Comparison of ENCODE assay signal across 8 cellular contexts in the genomic region with DNA sequence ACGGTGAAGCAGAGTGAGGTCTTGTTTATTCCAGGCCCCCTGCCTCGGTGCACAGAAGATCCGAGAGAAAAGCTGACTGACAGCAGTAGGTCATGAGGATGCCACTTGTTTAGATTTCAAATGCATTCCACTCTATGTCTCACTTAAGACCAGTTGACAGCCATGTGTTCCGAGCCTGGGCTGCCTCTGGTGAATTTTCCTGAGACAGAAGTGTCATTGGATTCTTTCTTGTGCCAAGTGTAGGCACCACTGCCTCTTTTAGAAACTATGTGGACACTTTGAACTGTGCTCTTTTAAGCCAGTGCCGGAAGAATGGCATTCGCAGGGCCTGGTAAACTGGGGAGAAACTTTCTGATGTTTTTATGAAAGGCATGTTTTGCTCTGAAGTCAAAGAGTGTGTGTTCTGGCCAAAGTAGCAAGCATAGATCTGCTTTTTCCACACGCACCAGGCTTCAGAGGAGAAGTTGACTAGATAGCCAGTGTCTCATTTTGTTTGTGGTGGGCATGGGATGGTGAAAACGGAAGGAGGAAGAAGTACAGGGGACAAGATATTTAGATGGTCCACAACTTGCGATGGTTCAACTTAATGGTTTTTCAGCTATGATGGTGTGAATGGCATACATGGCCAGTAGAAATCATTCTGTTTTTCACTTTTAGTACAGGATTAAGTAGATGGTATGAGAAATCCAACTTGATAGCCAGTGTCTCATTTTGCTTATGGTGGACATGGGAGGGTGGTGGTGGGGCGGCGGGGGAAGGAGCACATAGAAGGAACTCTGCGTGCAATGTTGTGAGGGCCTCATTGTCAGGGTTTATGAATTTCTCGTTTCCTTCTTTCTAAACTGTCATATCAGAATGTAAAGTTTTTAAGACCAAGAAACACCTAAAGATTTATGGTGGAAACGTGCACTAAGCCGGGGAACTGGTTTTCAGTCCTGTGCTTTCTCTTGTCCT. TPM values are rescaled to one million over a fixed set of nuclear protein-coding genes. Genes with fewer than 3 reads are reported as not detected.
DNase-seq lines count a peak whose midpoint lies in the region; ATAC-seq and TF ChIP-seq lines count a peak whose summit lies in the region.

No MANE protein-coding gene starts in this region.

- WGBS in adrenal gland, 4 donors, result 63 to 73% (median 69%) methylated on average over 15 of the region's 15 CpGs
- WGBS in trophoblast cell (ENCODE audit: extremely low coverage, insufficient coverage, insufficient read length), result no CpG with 5 or more reads among the region's 15 CpGs

- H3K27ac Mint-ChIP-seq in WTC11, result no peak overlapping the region; the same call in 1 of the 2 replicates

- no peak overlapping the region for H2AFZ ChIP-seq in trophoblast cell (ENCODE audit: insufficient read depth, low read length, poor library complexity)

- CTCF ChIA-PET in WTC11 (lab: Charles Lee), result no interaction called here

- peaks cover 4% of the 10 kb centered on the region for H3K79me2 ChIP-seq in trophoblast cell (ENCODE audit: control insufficient read depth, insufficient read depth, low read length, poor library complexity)

- no peak overlapping the region for H3K23ac ChIP-seq in trophoblast cell (ENCODE audit: low read length)

- H2BK120ac ChIP-seq in trophoblast cell (ENCODE audit: insufficient read depth, low read length, poor library complexity), result no peak overlapping the region

- H4K8ac ChIP-seq in trophoblast cell (ENCODE audit: low read depth, low read length), result no peak overlapping the region

- H3K4me2 ChIP-seq in trophoblast cell (ENCODE audit: low read length), result no peak overlapping the region

- no peak for DNase-seq in adrenal gland
- DNase-seq in trophoblast cell, result no peak
- no peak for DNase-seq in NCI-H2029 (lab: John Stamatoyannopoulos, UW)
- no peak for DNase-seq in RPMI8226
- DNase-seq in activated effector memory CD4-positive, alpha-beta T cell treated with Interleukin-2 at 50 U/mL for 16 hours, result no peak
- no peak for DNase-seq in WTC11 (ENCODE audit: low spot score)

- H4K91ac ChIP-seq in trophoblast cell (ENCODE audit: low read depth, low read length), result no peak overlapping the region

- no peak overlapping the region for H3K4ac ChIP-seq in trophoblast cell (ENCODE audit: low read depth, low read length)

- TF ChIP-seq POLR2A in adrenal gland (IDR thresholded peaks at IDR 0.05), result no peak

- H2AK5ac ChIP-seq in trophoblast cell (ENCODE audit: low read length), result no peak overlapping the region

- POLR2A ChIA-PET in WTC11 (lab: Charles Lee), result no interaction called here

- no peak overlapping the region for H3K9ac ChIP-seq in trophoblast cell (ENCODE audit: low read length)

- H3K4me3 ChIP-seq in adrenal gland (no peak overlapping the region), trophoblast cell (ENCODE audit: low read depth, low read length) (no peak overlapping the region)

- no peak overlapping the region for H4K12ac ChIP-seq in trophoblast cell (ENCODE audit: low read depth, low read length)

- TF ChIP-seq CTCF in adrenal gland (IDR thresholded peaks at IDR 0.05) (no peak), WTC11 (IDR thresholded peaks at IDR 0.05) (no peak)

- ATAC-seq in GM19023 (IDR thresholded peaks at IDR 0.05; ENCODE audit: unreplicated experiment) (peak; percentile 19), HG02981 (IDR thresholded peaks at IDR 0.05; ENCODE audit: unreplicated experiment) (peak; percentile 23), WTC11 (no peak)

- H3K4me3 Mint-ChIP-seq in WTC11, result no peak overlapping the region

- H2BK5ac ChIP-seq in trophoblast cell (ENCODE audit: low read depth, low read length, poor library complexity), result no peak overlapping the region

- no peak overlapping the region for H3K14ac ChIP-seq in trophoblast cell (ENCODE audit: low read length)

- H2BK12ac ChIP-seq in trophoblast cell (ENCODE audit: low read length), result no peak overlapping the region

- H3K9me3 Mint-ChIP-seq in WTC11, result no peaks in the 10 kb centered on the region

- H3K4me1 Mint-ChIP-seq in WTC11, result peaks cover 39% of the 10 kb centered on the region

- H3K4me1 ChIP-seq in adrenal gland (replicated peaks in 1 of 2) (peaks cover 38 to 83% of the 10 kb centered on the region in 2 donors), trophoblast cell (ENCODE audit: control insufficient read depth in 1 of 2, insufficient read depth in 2 of 2, low read length in 2 of 2) (peaks cover 21 to 30% of the 10 kb centered on the region in 2 experiments)

- peaks cover 10% of the 10 kb centered on the region for H3K79me1 ChIP-seq in trophoblast cell (ENCODE audit: low read length)

- H3K36me3 ChIP-seq in adrenal gland (replicated peaks in 1 of 2) (peaks cover 0 to 24% of the 10 kb centered on the region in 2 donors), trophoblast cell (ENCODE audit: control insufficient read depth in 1 of 2, insufficient read depth in 2 of 2, low read length in 2 of 2) (peaks cover 21 to 26% of the 10 kb centered on the region in 2 experiments)

- no peaks in the 10 kb centered on the region for H3K27me3 Mint-ChIP-seq in WTC11 (ENCODE audit: low read depth)

- peak overlapping the region; percentile 39 for H3K18ac ChIP-seq in trophoblast cell (ENCODE audit: low read length)

- intact Hi-C loops in adrenal gland (cut with DNase I), result no loop called here

- H3K36me3 Mint-ChIP-seq in WTC11, result peaks cover 12% of the 10 kb centered on the region; the same call in 1 of the 2 replicates

- H3K9me3 ChIP-seq in adrenal gland (replicated peaks in 1 of 3) (no peaks in the 10 kb centered on the region), trophoblast cell (ENCODE audit: insufficient read depth, low read depth, low read length) (no peaks in the 10 kb centered on the region)

- H3K27ac ChIP-seq in adrenal gland, result peak overlapping the region; percentile 46 to 88 (median 70)
- H3K27ac ChIP-seq in trophoblast cell (ENCODE audit: low read depth, low read length), result no peak overlapping the region

- H3K27me3 ChIP-seq in adrenal gland (no peaks in the 10 kb centered on the region), trophoblast cell (ENCODE audit: insufficient read depth, low read length) (no peaks in the 10 kb centered on the region)

TF ChIP-seq in WTC11, 78 proteins besides CTCF, POLR2A, EP300 and RAD21 (continues in another document):
- TF ChIP-seq SP1 (CRISPR knock-in tag; conservative IDR thresholded peaks at IDR 0.05) (no peak), NFYB (CRISPR knock-in tag; conservative IDR thresholded peaks at IDR 0.05; ENCODE audit: low read depth) (no peak), TCF7 (CRISPR knock-in tag; IDR thresholded peaks at IDR 0.05; ENCODE audit: low read depth) (no peak), ZNF263 (CRISPR knock-in tag; IDR thresholded peaks at IDR 0.05; ENCODE audit: low read depth) (no peak)
- TF ChIP-seq, protein P1, sequence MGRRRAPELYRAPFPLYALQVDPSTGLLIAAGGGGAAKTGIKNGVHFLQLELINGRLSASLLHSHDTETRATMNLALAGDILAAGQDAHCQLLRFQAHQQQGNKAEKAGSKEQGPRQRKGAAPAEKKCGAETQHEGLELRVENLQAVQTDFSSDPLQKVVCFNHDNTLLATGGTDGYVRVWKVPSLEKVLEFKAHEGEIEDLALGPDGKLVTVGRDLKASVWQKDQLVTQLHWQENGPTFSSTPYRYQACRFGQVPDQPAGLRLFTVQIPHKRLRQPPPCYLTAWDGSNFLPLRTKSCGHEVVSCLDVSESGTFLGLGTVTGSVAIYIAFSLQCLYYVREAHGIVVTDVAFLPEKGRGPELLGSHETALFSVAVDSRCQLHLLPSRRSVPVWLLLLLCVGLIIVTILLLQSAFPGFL (CRISPR knock-in tag; IDR thresholded peaks at IDR 0.05; ENCODE audit: borderline replicate concordance), result no peak
- TF ChIP-seq, protein P2, sequence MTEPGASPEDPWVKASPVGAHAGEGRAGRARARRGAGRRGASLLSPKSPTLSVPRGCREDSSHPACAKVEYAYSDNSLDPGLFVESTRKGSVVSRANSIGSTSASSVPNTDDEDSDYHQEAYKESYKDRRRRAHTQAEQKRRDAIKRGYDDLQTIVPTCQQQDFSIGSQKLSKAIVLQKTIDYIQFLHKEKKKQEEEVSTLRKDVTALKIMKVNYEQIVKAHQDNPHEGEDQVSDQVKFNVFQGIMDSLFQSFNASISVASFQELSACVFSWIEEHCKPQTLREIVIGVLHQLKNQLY (CRISPR knock-in tag; IDR thresholded peaks at IDR 0.05), result no peak
- TF ChIP-seq, protein P3, sequence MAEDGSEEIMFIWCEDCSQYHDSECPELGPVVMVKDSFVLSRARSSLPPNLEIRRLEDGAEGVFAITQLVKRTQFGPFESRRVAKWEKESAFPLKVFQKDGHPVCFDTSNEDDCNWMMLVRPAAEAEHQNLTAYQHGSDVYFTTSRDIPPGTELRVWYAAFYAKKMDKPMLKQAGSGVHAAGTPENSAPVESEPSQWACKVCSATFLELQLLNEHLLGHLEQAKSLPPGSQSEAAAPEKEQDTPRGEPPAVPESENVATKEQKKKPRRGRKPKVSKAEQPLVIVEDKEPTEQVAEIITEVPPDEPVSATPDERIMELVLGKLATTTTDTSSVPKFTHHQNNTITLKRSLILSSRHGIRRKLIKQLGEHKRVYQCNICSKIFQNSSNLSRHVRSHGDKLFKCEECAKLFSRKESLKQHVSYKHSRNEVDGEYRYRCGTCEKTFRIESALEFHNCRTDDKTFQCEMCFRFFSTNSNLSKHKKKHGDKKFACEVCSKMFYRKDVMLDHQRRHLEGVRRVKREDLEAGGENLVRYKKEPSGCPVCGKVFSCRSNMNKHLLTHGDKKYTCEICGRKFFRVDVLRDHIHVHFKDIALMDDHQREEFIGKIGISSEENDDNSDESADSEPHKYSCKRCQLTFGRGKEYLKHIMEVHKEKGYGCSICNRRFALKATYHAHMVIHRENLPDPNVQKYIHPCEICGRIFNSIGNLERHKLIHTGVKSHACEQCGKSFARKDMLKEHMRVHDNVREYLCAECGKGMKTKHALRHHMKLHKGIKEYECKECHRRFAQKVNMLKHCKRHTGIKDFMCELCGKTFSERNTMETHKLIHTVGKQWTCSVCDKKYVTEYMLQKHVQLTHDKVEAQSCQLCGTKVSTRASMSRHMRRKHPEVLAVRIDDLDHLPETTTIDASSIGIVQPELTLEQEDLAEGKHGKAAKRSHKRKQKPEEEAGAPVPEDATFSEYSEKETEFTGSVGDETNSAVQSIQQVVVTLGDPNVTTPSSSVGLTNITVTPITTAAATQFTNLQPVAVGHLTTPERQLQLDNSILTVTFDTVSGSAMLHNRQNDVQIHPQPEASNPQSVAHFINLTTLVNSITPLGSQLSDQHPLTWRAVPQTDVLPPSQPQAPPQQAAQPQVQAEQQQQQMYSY (CRISPR knock-in tag; IDR thresholded peaks at IDR 0.05), result no peak

RNA-seq across cellular contexts. Expression of a gene that starts 41.5 kb away (rescaled TPM):
- total RNA-seq in adrenal gland, result over 10,000 TPM in 5 of 8 donors, 1,000 to 10,000 TPM in 3; 5,772 to 29,109 (median 14,288) TPM
- polyA plus RNA-seq in adrenal gland, result over 10,000 TPM in 2 of 3 donors, 1,000 to 10,000 TPM in 1; 2,313 to 37,742 (median 10,572) TPM
- polyA plus RNA-seq in trophoblast cell (2013), result not detected in 2 replicates
- total RNA-seq in WTC11 (2021), result 2.1 to 4.2 TPM (median 3.0 TPM) in 3 replicates

RNA-seq across cellular contexts. Expression of a gene that starts 52.0 kb away (rescaled TPM):
- total RNA-seq in adrenal gland (100 to 1,000 TPM in 7 of 8 donors, 10 to 100 TPM in 1; 77.4 to 231 (median 120) TPM), WTC11 (2021) (25.9 to 26.8 TPM (median 26.4 TPM) in 3 replicates)
- 10 to 100 TPM; 38.5 to 48.5 (median 46.7) TPM for polyA plus RNA-seq in adrenal gland
- polyA plus RNA-seq in trophoblast cell (2013), result 65.4 and 67.3 TPM in 2 replicates

RNA-seq across cellular contexts. Expression of a gene that starts 58.3 kb away (rescaled TPM):
- total RNA-seq in adrenal gland (100 to 1,000 TPM in 2 of 8 donors, 10 to 100 TPM in 6; 49.7 to 154 (median 65.1) TPM), WTC11 (2021) (2.8 to 3.9 TPM (median 3.3 TPM) in 3 replicates)
- polyA plus RNA-seq in adrenal gland, result 10 to 100 TPM; 46.9 to 90.8 (median 63.1) TPM
- polyA plus RNA-seq in trophoblast cell (2013), result 10.6 and 10.9 TPM in 2 replicates

Comparison
In these comparisons a context has a peak if more than half of its experiments do, and no peak if none do; other contexts are left out.
1. RNA of a gene that starts 41.5 kb away (total RNA-seq): 5,772 to 29,109 TPM in adrenal gland; 2.1 to 4.2 TPM in WTC11; every median in the first group is over 1,000 times any median in the second.
2. RNA of a gene that starts 58.3 kb away (total RNA-seq): 49.7 to 154 TPM in adrenal gland; 2.8 to 3.9 TPM in WTC11; every median in the first group is over 10 times any median in the second.